In the genomic region with DNA sequence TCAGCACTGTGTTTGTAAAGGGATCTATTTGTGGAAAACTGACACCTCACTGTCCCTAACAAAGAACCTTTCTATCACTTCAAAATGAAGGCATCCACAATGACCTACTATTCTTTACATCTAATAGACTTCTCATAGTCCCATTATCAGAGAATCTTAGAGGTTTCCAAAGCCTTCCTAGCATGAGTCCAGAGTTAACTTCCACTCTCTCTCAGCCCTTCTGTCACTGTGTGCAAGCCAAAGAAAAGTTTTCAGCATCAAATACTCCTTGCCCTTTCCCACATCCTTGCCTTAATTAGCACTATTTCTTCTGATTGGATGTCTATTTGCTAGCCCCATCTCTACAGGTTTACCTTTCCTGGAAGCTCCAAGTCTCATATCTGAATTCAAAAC, we compare ENCODE assay signal across 26 cellular contexts.
DNase-seq lines count a peak whose midpoint lies in the region; ATAC-seq and TF ChIP-seq lines count a peak whose summit lies in the region.
"Had no signal": no experiment of that assay in that cellular context is flagged by ENCODE, and none has a peak within 500 bp of the region (broad histone marks: within the 10 kb centered on the region; RNA-seq: fewer than 3 reads in every experiment).

No MANE protein-coding gene starts in this region.

- H3K9me3 Mint-ChIP-seq in WTC11, result no peaks in the 10 kb centered on the region
- H3K9me3 Mint-ChIP-seq in mesothelial cell of epicardium, result no peaks in the 10 kb centered on the region
- H3K9me3 Mint-ChIP-seq: activated T-cell treated with anti-CD3 and anti-CD28 coated beads, Interleukin-2, amount 50 U/mL, for 24 hours; CD8-positive, alpha-beta T cell; IgD-negative memory B cell had no signal

- H3F3A ChIP-seq in PC-3 (ENCODE audit: low read length, unreplicated experiment), result no peaks in the 10 kb centered on the region

- DNase-seq in NCI-H748 (lab: John Stamatoyannopoulos, UW; ENCODE audit: unreplicated experiment) (peak; percentile 32), NCI-H748 treated with DMSO at 0.1 percent for 48 hours (lab: John Stamatoyannopoulos, UW) (no peak), WTC11 (ENCODE audit: low spot score) (no peak), mesothelial cell of epicardium (ENCODE audit: low spot score in 2 of 2, unreplicated experiment in 2 of 2) (no peak), AML-193 (lab: John Stamatoyannopoulos, UW) (no peak), mucosa of gallbladder (ENCODE audit: low spot score) (no peak), KG1 (lab: John Stamatoyannopoulos, UW) (no peak), PC-3 (no peak)
- DNase-seq: 8988T; activated CD8-positive, alpha-beta memory T cell treated with anti-CD3 and anti-CD28 coated beads for 24 hours; activated T-cell treated with anti-CD3 and anti-CD28 coated beads, Interleukin-2, amount 50 U/mL, for 24 hours; CD8-positive, alpha-beta T cell; colonic mucosa; GDM1; lower lobe of right lung; NCI-H1105; NCI-H2029 treated with DMSO at 0.1 percent for 48 hours; NCI-H226; NK-92 treated with Interleukin-12 subunit alpha and Interleukin-12 subunit beta, amount 100 ng/mL, for 24 hours; retina; SIG-M5; stimulated activated CD4-positive, alpha-beta T cell treated with anti-CD3 and anti-CD28 coated beads, Interleukin-12 subunit alpha, Interleukin-12 subunit beta, amount 100 ng/mL, for 4 hours; stimulated activated CD4-positive, alpha-beta T cell treated with anti-CD3 and anti-CD28 coated beads, Interleukin-4, amount 100 ng/mL, for 24 hours; stimulated activated naive CD4-positive, alpha-beta T cell; tibial artery had no signal

- no peaks in the 10 kb centered on the region for H3K9me3 ChIP-seq in PC-3 (ENCODE audit: low read length)
- H3K9me3 ChIP-seq: colonic mucosa, lower lobe of right lung, tibial artery had no signal

- H3K9ac ChIP-seq in PC-3 (ENCODE audit: low read length), result no peak overlapping the region

- no peaks in the 10 kb centered on the region for H3K4me1 ChIP-seq in PC-3 (ENCODE audit: insufficient read depth, low read length)
- H3K4me1 ChIP-seq: colonic mucosa, lower lobe of right lung had no signal

- no peak for TF ChIP-seq CTCF in WTC11 (IDR thresholded peaks at IDR 0.05)
- no peak for TF ChIP-seq CTCF in mesothelial cell of epicardium (IDR thresholded peaks at IDR 0.05; ENCODE audit: unreplicated experiment)
- no peak for TF ChIP-seq CTCF in PC-3 (conservative IDR thresholded peaks at IDR 0.05; ENCODE audit: low read depth, low read length)

- no peaks in the 10 kb centered on the region for H3K36me3 Mint-ChIP-seq in WTC11
- no peaks in the 10 kb centered on the region for H3K36me3 Mint-ChIP-seq in mesothelial cell of epicardium
- H3K36me3 Mint-ChIP-seq: CD8-positive, alpha-beta T cell; IgD-negative memory B cell had no signal

- POLR2A ChIA-PET in WTC11 (lab: Charles Lee), result no interaction called here
- POLR2A ChIA-PET in PC-3 (lab: Charles Lee; ENCODE audit: unreplicated experiment), result no interaction called here

- no peak overlapping the region for H3K4me2 ChIP-seq in PC-3 (ENCODE audit: low read length)

- H3K4me3 Mint-ChIP-seq in WTC11 (no peak overlapping the region), mesothelial cell of epicardium (no peak overlapping the region)
- H3K4me3 Mint-ChIP-seq: activated T-cell treated with anti-CD3 and anti-CD28 coated beads, Interleukin-2, amount 50 U/mL, for 24 hours; CD8-positive, alpha-beta T cell; IgD-negative memory B cell had no signal

- H3K27ac Mint-ChIP-seq in WTC11 (peak overlapping the region; percentile 1; the same call in 1 of the 2 replicates), mesothelial cell of epicardium (peak overlapping the region; percentile 19)
- H3K27ac Mint-ChIP-seq: activated T-cell treated with anti-CD3 and anti-CD28 coated beads, Interleukin-2, amount 50 U/mL, for 24 hours; CD8-positive, alpha-beta T cell; IgD-negative memory B cell had no signal

- H3K27me3 ChIP-seq in PC-3 (ENCODE audit: low read length), result no peaks in the 10 kb centered on the region
- H3K27me3 ChIP-seq: colonic mucosa, tibial artery had no signal

- H3K36me3 ChIP-seq in PC-3 (ENCODE audit: low read depth, low read length), result no peaks in the 10 kb centered on the region
- H3K36me3 ChIP-seq: colonic mucosa, lower lobe of right lung, tibial artery had no signal

- no peaks in the 10 kb centered on the region for H3K79me2 ChIP-seq in PC-3 (ENCODE audit: low read length)

- CTCF ChIA-PET in WTC11 (lab: Charles Lee), result no interaction called here
- CTCF ChIA-PET in PC-3 (lab: Charles Lee), result no interaction called here

- BruUV-seq in PC-3 (replicated peaks; lab: Mats Ljungman, UMichigan), result no TSS peak

- no peak overlapping the region for H3K4me3 ChIP-seq in PC-3 (ENCODE audit: low read length)
- H3K4me3 ChIP-seq: colonic mucosa, lower lobe of right lung, tibial artery had no signal

- H3K27me3 Mint-ChIP-seq in WTC11 (ENCODE audit: low read depth) (no peaks in the 10 kb centered on the region), mesothelial cell of epicardium (ENCODE audit: low read depth) (no peaks in the 10 kb centered on the region)
- H3K27me3 Mint-ChIP-seq: activated T-cell treated with anti-CD3 and anti-CD28 coated beads, Interleukin-2, amount 50 U/mL, for 24 hours; IgD-negative memory B cell had no signal

- H3K27ac ChIP-seq in PC-3 (ENCODE audit: low read length), result no peak overlapping the region
- H3K27ac ChIP-seq: colonic mucosa, lower lobe of right lung had no signal

- H2AFZ ChIP-seq in PC-3 (ENCODE audit: low read length), result no peak overlapping the region

- no peak for ATAC-seq in WTC11
- ATAC-seq in PC-3, result no peak
- ATAC-seq: CD8-positive, alpha-beta T cell; lower lobe of right lung had no signal

- peaks cover 22% of the 10 kb centered on the region for H3K4me1 Mint-ChIP-seq in WTC11
- peaks cover 52% of the 10 kb centered on the region for H3K4me1 Mint-ChIP-seq in mesothelial cell of epicardium
- H3K4me1 Mint-ChIP-seq: IgD-negative memory B cell had no signal

- no peaks in the 10 kb centered on the region for H4K20me1 ChIP-seq in PC-3 (ENCODE audit: low read length)

- intact Hi-C loops in PC-3 (cut with micrococcal nuclease), result no loop called here

- no peaks in the 10 kb centered on the region for H3K9me2 ChIP-seq in PC-3 (replicated peaks; ENCODE audit: low read length)

TF ChIP-seq in WTC11, 78 proteins besides CTCF, POLR2A, EP300 and RAD21:
- TF ChIP-seq TP53 (CRISPR knock-in tag; IDR thresholded peaks at IDR 0.05) (no peak), TCF7 (CRISPR knock-in tag; IDR thresholded peaks at IDR 0.05; ENCODE audit: low read depth) (no peak)
